Comparison of ENCODE assay signal across 23 cellular contexts in the genomic region with DNA sequence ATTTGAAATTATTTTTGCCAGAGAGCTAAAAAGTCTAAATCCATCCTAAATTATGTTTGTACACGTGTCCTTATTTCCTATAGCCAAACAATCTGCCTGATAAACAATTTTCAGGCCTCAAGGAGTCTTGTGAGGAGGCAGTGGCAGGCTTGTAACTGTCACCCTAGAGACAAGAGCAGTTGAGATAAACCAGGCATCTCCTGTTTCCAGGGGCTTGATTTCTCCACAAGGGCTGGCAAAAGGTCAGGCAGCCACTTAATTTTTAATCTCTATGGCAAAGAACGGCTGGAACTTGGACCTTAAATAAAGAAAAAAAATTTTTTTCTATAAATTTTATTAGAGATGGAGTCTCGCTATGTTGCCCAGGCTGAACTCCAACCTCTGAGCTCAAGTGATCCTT. TPM values are rescaled to one million over a fixed set of nuclear protein-coding genes. Genes with fewer than 3 reads are reported as not detected.
DNase-seq lines count a peak whose midpoint lies in the region; ATAC-seq and TF ChIP-seq lines count a peak whose summit lies in the region.
"Had no signal": no experiment of that assay in that cellular context is flagged by ENCODE, and none has a peak within 500 bp of the region (broad histone marks: within the 10 kb centered on the region; RNA-seq: fewer than 3 reads in every experiment).

No MANE protein-coding gene starts in this region.

- no peak overlapping the region for H3K4me3 Mint-ChIP-seq in type B pancreatic cell
- H3K4me3 Mint-ChIP-seq: CD8-positive, alpha-beta memory T cell had no signal

- H3K27me3 ChIP-seq in cardiac muscle cell (no peaks in the 10 kb centered on the region), colonic mucosa (no peaks in the 10 kb centered on the region)
- H3K27me3 ChIP-seq: SJSA1 had no signal

- H3K4me3 ChIP-seq in cardiac muscle cell, result peak overlapping the region; percentile 10
- no peak overlapping the region for H3K4me3 ChIP-seq in colonic mucosa
- H3K4me3 ChIP-seq: A549, SJSA1 had no signal

- H3K27me3 Mint-ChIP-seq in type B pancreatic cell, result no peaks in the 10 kb centered on the region
- H3K27me3 Mint-ChIP-seq: CD8-positive, alpha-beta memory T cell had no signal

- peaks cover 22% of the 10 kb centered on the region for H3K36me3 Mint-ChIP-seq in type B pancreatic cell
- H3K36me3 Mint-ChIP-seq: CD8-positive, alpha-beta memory T cell had no signal

- H3K9me3 ChIP-seq in cardiac muscle cell (ENCODE audit: low read depth), result no peaks in the 10 kb centered on the region
- H3K9me3 ChIP-seq in colonic mucosa, result no peaks in the 10 kb centered on the region
- H3K9me3 ChIP-seq: A549, SJSA1 had no signal

- peak overlapping the region; percentile 71 for H3K27ac Mint-ChIP-seq in type B pancreatic cell
- H3K27ac Mint-ChIP-seq: CD8-positive, alpha-beta memory T cell had no signal

- DNase-seq in cardiac muscle cell (ENCODE audit: low read depth in 1 of 2, low spot score in 1 of 2) (peak; percentile 35 to 85), Right ventricle myocardium inferior (ENCODE audit: missing footprints) (no peak), colonic mucosa (no peak), islet precursor cell (peak; percentile 87), type B pancreatic cell (ENCODE audit: extremely low spot score, unreplicated experiment) (no peak), Ammon's horn (ENCODE audit: low spot score) (no peak)
- DNase-seq in stimulated activated CD4-positive, alpha-beta T cell treated with anti-CD3 and anti-CD28 coated beads, Interleukin-4, amount 100 ng/mL, for 1 hour, result no peak
- DNase-seq: C1 segment of cervical spinal cord; CD8-positive, alpha-beta memory T cell; DMS53; EL; GOT3; NCI-H1105 treated with DMSO at 0.1 percent for 48 hours; NCI-H1694; NCI-H2081 treated with DMSO at 0.1 percent for 48 hours; NCI-H345; NCI-H524 treated with DMSO at 0.1 percent for 48 hours; PC-3 had no signal

- no peak for ATAC-seq in Right ventricle myocardium inferior
- ATAC-seq in GM21576 (IDR thresholded peaks at IDR 0.05; ENCODE audit: unreplicated experiment), result no peak
- ATAC-seq: A549, HCT116, PC-3 had no signal

- H3K27ac ChIP-seq in cardiac muscle cell (peak overlapping the region; percentile 95), colonic mucosa (peak overlapping the region; percentile 12)
- H3K27ac ChIP-seq: A549, RWPE1, SJSA1 had no signal

- no peaks in the 10 kb centered on the region for H3K9me3 Mint-ChIP-seq in type B pancreatic cell
- H3K9me3 Mint-ChIP-seq: CD8-positive, alpha-beta memory T cell had no signal

- peaks cover 85% of the 10 kb centered on the region for H3K4me1 ChIP-seq in cardiac muscle cell (ENCODE audit: low read depth)
- no peaks in the 10 kb centered on the region for H3K4me1 ChIP-seq in colonic mucosa
- H3K4me1 ChIP-seq: A549, SJSA1 had no signal

- intact Hi-C loops in Right ventricle myocardium inferior (cut with DNase I), result no loop called here
- intact Hi-C loops in colonic mucosa (cut with DNase I), result no loop called here

- H3K36me3 ChIP-seq in cardiac muscle cell (peaks cover 36% of the 10 kb centered on the region), colonic mucosa (no peaks in the 10 kb centered on the region)

- H3K9ac ChIP-seq in colonic mucosa (ENCODE audit: low read depth in 2 of 2, low read length in 2 of 2), result no peak overlapping the region

- TF ChIP-seq CTCF in cardiac muscle cell (IDR thresholded peaks at IDR 0.05; ENCODE audit: low read depth, low read length) (no peak), colonic mucosa (IDR thresholded peaks at IDR 0.05) (no peak), type B pancreatic cell (conservative IDR thresholded peaks at IDR 0.05) (no peak)

- peaks cover 9% of the 10 kb centered on the region for H3K4me1 Mint-ChIP-seq in type B pancreatic cell (ENCODE audit: unreplicated experiment)
- H3K4me1 Mint-ChIP-seq: CD8-positive, alpha-beta memory T cell had no signal

RNA-seq across cellular contexts. Expression of gene PKP2, which starts 15.5 kb away (rescaled TPM):
- total RNA-seq in cardiac muscle cell (362 and 376 TPM in 2 replicates), Right ventricle myocardium inferior (378 TPM), colonic mucosa (100 to 1,000 TPM; 130 to 187 TPM), type B pancreatic cell (ENCODE audit: low replicate concordance) (29.5 and 116 TPM in 2 replicates)
- 363 and 451 TPM in 2 replicates for polyA plus RNA-seq in cardiac muscle cell

Comparison
In these comparisons a context has a peak if more than half of its experiments do, and no peak if none do; other contexts are left out.
1. DNase-seq: peak in cardiac muscle cell (2 of 2) and islet precursor cell (single experiment); none in Right ventricle myocardium inferior (single experiment), colonic mucosa (single experiment), type B pancreatic cell (single experiment), Ammon's horn (single experiment) and stimulated activated CD4-positive, alpha-beta T cell treated with anti-CD3 and anti-CD28 coated beads, Interleukin-4, amount 100 ng/mL, for 1 hour (single experiment).